1 cellular context compared by ENCODE assay signal in the genomic region with DNA sequence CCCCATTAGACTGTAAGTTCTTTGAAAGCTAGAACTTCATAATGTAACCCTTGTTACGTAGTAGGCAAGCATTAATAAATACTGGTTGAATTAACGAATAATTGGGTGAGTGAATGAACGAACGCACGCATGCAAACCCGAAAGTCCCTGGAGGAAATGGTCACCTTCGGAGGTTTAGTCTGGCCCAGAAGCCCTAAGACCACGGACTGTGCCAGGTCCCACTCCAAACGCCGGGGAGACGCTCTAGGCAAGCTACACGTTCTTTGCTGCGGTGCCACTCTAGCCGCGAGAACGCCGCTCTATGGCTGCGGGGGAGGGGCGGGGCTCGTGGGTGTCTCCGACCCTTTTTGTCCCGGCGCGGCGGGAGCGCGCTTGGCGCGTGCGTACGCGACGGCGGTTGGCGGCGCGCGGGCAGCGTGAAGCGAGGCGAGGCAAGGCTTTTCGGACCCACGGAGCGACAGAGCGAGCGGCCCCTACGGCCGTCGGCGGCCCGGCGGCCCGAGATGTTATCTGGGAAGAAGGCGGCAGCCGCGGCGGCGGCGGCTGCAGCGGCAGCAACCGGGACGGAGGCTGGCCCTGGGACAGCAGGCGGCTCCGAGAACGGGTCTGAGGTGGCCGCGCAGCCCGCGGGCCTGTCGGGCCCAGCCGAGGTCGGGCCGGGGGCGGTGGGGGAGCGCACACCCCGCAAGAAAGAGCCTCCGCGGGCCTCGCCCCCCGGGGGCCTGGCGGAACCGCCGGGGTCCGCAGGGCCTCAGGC.
A peak's percentile ranks its signal among the peaks of the same experiment; 100 is the strongest.
TF ChIP-seq lines count a peak whose summit lies in the region.

A gene (plus strand): TSS at position 375 of the 757 bp plus-strand sequence. CDS start 129 bp downstream, at position 504.

TF ChIP-seq in HEK293, 187 proteins besides CTCF, POLR2A, EP300 and RAD21 (continued from another document):
- TF ChIP-seq, protein P1, sequence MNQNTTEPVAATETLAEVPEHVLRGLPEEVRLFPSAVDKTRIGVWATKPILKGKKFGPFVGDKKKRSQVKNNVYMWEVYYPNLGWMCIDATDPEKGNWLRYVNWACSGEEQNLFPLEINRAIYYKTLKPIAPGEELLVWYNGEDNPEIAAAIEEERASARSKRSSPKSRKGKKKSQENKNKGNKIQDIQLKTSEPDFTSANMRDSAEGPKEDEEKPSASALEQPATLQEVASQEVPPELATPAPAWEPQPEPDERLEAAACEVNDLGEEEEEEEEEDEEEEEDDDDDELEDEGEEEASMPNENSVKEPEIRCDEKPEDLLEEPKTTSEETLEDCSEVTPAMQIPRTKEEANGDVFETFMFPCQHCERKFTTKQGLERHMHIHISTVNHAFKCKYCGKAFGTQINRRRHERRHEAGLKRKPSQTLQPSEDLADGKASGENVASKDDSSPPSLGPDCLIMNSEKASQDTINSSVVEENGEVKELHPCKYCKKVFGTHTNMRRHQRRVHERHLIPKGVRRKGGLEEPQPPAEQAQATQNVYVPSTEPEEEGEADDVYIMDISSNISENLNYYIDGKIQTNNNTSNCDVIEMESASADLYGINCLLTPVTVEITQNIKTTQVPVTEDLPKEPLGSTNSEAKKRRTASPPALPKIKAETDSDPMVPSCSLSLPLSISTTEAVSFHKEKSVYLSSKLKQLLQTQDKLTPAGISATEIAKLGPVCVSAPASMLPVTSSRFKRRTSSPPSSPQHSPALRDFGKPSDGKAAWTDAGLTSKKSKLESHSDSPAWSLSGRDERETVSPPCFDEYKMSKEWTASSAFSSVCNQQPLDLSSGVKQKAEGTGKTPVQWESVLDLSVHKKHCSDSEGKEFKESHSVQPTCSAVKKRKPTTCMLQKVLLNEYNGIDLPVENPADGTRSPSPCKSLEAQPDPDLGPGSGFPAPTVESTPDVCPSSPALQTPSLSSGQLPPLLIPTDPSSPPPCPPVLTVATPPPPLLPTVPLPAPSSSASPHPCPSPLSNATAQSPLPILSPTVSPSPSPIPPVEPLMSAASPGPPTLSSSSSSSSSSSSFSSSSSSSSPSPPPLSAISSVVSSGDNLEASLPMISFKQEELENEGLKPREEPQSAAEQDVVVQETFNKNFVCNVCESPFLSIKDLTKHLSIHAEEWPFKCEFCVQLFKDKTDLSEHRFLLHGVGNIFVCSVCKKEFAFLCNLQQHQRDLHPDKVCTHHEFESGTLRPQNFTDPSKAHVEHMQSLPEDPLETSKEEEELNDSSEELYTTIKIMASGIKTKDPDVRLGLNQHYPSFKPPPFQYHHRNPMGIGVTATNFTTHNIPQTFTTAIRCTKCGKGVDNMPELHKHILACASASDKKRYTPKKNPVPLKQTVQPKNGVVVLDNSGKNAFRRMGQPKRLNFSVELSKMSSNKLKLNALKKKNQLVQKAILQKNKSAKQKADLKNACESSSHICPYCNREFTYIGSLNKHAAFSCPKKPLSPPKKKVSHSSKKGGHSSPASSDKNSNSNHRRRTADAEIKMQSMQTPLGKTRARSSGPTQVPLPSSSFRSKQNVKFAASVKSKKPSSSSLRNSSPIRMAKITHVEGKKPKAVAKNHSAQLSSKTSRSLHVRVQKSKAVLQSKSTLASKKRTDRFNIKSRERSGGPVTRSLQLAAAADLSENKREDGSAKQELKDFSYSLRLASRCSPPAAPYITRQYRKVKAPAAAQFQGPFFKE (tag by site-specific recombination; IDR thresholded peaks at IDR 0.05; ENCODE audit: borderline replicate concordance) = no peak
- TF ChIP-seq, protein P2, sequence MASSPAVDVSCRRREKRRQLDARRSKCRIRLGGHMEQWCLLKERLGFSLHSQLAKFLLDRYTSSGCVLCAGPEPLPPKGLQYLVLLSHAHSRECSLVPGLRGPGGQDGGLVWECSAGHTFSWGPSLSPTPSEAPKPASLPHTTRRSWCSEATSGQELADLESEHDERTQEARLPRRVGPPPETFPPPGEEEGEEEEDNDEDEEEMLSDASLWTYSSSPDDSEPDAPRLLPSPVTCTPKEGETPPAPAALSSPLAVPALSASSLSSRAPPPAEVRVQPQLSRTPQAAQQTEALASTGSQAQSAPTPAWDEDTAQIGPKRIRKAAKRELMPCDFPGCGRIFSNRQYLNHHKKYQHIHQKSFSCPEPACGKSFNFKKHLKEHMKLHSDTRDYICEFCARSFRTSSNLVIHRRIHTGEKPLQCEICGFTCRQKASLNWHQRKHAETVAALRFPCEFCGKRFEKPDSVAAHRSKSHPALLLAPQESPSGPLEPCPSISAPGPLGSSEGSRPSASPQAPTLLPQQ (tag by site-specific recombination; IDR thresholded peaks at IDR 0.05) = peak; percentile 92
- TF ChIP-seq ZNF146 (tag by site-specific recombination; IDR thresholded peaks at IDR 0.05) = 0 out of 2 replicates have a peak, but pooled peaks have one; percentile 48
- TF ChIP-seq WT1 (tag by site-specific recombination; IDR thresholded peaks at IDR 0.05) = peak; percentile 36; the same call in 1 of the 2 replicates
- TF ChIP-seq, protein P3, sequence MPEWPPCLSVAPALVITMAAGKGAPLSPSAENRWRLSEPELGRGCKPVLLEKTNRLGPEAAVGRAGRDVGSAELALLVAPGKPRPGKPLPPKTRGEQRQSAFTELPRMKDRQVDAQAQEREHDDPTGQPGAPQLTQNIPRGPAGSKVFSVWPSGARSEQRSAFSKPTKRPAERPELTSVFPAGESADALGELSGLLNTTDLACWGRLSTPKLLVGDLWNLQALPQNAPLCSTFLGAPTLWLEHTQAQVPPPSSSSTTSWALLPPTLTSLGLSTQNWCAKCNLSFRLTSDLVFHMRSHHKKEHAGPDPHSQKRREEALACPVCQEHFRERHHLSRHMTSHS (tag by site-specific recombination; IDR thresholded peaks at IDR 0.05) = no peak
- no peak for TF ChIP-seq ZNF777 (tag by site-specific recombination; IDR thresholded peaks at IDR 0.05; ENCODE audit: borderline replicate concordance)
- no peak for TF ChIP-seq ZNF837 (tag by site-specific recombination; IDR thresholded peaks at IDR 0.05)
- TF ChIP-seq ZNF558 (tag by site-specific recombination; IDR thresholded peaks at IDR 0.05) = peak; percentile 62; the same call in 1 of the 2 replicates
TF ChIP-seq in HEK293: peak in this region for 88.
